29 cellular contexts compared by ENCODE assay signal in genomic region chr6:151835396-151835795, GRCh38. TPM values are rescaled to one million over a fixed set of nuclear protein-coding genes. Genes with fewer than 3 reads are reported as not detected.
"Had no signal": no experiment of that assay in that cellular context is flagged by ENCODE, and none has a peak within 500 bp of the region (broad histone marks: within the 10 kb centered on the region; RNA-seq: fewer than 3 reads in every experiment).

No MANE protein-coding gene starts in this region.

- H3K4me3 Mint-ChIP-seq: naive thymus-derived CD8-positive, alpha-beta T cell; natural killer cell treated with Interleukin-12 subunit alpha and Interleukin-12 subunit beta and Interleukin-15 and Interleukin-18, amount 100 ng/mL, for 72 hours; nephron progenitor cell; neural crest cell; stimulated activated effector memory CD8-positive, alpha-beta T cell treated with anti-CD3 and anti-CD28 coated beads, Interleukin-12 subunit alpha, Interleukin-12 subunit beta, amount 100 ng/mL, for 72 hours; stimulated activated naive B cell treated with anti-CD40 and anti-IgM and Interleukin-4, amounts not matched to agents 10 μg/mL and 1 μg/mL and 100 μg/mL, for 72 hours; stimulated activated naive CD8-positive, alpha-beta T cell treated with anti-CD3 and anti-CD28 coated beads, Interleukin-15, Interleukin-2, amounts not matched to agents 100 ng/mL and 50 ng/mL, for 24 hours had no signal

- ATAC-seq: naive thymus-derived CD8-positive, alpha-beta T cell; natural killer cell treated with Interleukin-12 subunit alpha and Interleukin-12 subunit beta and Interleukin-15 and Interleukin-18, amount 100 ng/mL, for 72 hours; pancreas; right cardiac atrium; sciatic nerve; stimulated activated effector memory CD8-positive, alpha-beta T cell treated with anti-CD3 and anti-CD28 coated beads, Interleukin-12 subunit alpha, Interleukin-12 subunit beta, amount 100 ng/mL, for 72 hours; stimulated activated naive B cell treated with anti-CD40 and anti-IgM and Interleukin-4, amounts not matched to agents 10 μg/mL and 1 μg/mL and 100 μg/mL, for 72 hours had no signal

- H3K4me2 ChIP-seq: smooth muscle cell had no signal

- H3K27me3 ChIP-seq: neutrophil, spleen, stomach, thyroid gland, tibial nerve, upper lobe of left lung had no signal

- H3K9me3 Mint-ChIP-seq: natural killer cell treated with Interleukin-12 subunit alpha and Interleukin-12 subunit beta and Interleukin-15 and Interleukin-18, amount 100 ng/mL, for 72 hours; nephron progenitor cell; neural crest cell; stimulated activated effector memory CD8-positive, alpha-beta T cell treated with anti-CD3 and anti-CD28 coated beads, Interleukin-12 subunit alpha, Interleukin-12 subunit beta, amount 100 ng/mL, for 72 hours; stimulated activated naive B cell treated with anti-CD40 and anti-IgM and Interleukin-4, amounts not matched to agents 10 μg/mL and 1 μg/mL and 100 μg/mL, for 72 hours; stimulated activated naive CD8-positive, alpha-beta T cell treated with anti-CD3 and anti-CD28 coated beads, Interleukin-15, Interleukin-2, amounts not matched to agents 100 ng/mL and 50 ng/mL, for 24 hours had no signal

- H3K4me1 Mint-ChIP-seq: naive B cell; naive thymus-derived CD8-positive, alpha-beta T cell; nephron progenitor cell; neural crest cell; stimulated activated effector memory CD8-positive, alpha-beta T cell treated with anti-CD3 and anti-CD28 coated beads, Interleukin-12 subunit alpha, Interleukin-12 subunit beta, amount 100 ng/mL, for 72 hours; stimulated activated naive B cell treated with anti-CD40 and anti-IgM and Interleukin-4, amounts not matched to agents 10 μg/mL and 1 μg/mL and 100 μg/mL, for 72 hours had no signal

- DNase-seq: naive B cell; naive thymus-derived CD8-positive, alpha-beta T cell; nephron progenitor cell; pancreas; right cardiac atrium; spleen; stimulated activated CD4-positive, alpha-beta T cell treated with anti-CD3 and anti-CD28 coated beads, Interleukin-15, amount 100 ng/mL, for 24 hours; stimulated activated CD4-positive, alpha-beta T cell treated with anti-CD3 and anti-CD28 coated beads, Interleukin-2, amount 100 ng/mL, for 24 hours; stimulated activated CD4-positive, alpha-beta T cell treated with anti-CD3 and anti-CD28 coated beads, Interleukin-2, amount 100 ng/mL, for 48 hours; stimulated activated CD4-positive, alpha-beta T cell treated with anti-CD3 and anti-CD28 coated beads, Interleukin-4, amount 100 ng/mL, for 24 hours; stimulated activated naive B cell treated with anti-CD40 and anti-IgM and Interleukin-4, amounts not matched to agents 10 μg/mL and 1 μg/mL and 100 μg/mL, for 72 hours; stimulated activated naive CD4-positive, alpha-beta T cell treated with Interleukin-2 at 50 U/mL for 16 hours; stomach; thyroid gland; trophoblast cell; upper lobe of left lung had no signal

- H3K36me3 ChIP-seq: neutrophil, pancreas, prostate gland, spleen, stomach, thoracic aorta, thyroid gland, tibial nerve, upper lobe of left lung had no signal

- H3K4me3 ChIP-seq: pancreas, prostate gland, skin epidermis, smooth muscle cell, spleen, stomach, thoracic aorta, thyroid gland, tibial nerve, upper lobe of left lung had no signal

- H3K9me3 ChIP-seq: neutrophil, pancreas, prostate gland, spleen, stomach, thoracic aorta, thyroid gland, tibial nerve, upper lobe of left lung had no signal

- H3K27ac ChIP-seq: neutrophil, pancreas, prostate gland, skin epidermis, spleen, stomach, thoracic aorta, thyroid gland, tibial nerve, upper lobe of left lung had no signal

- H3K36me3 Mint-ChIP-seq: naive B cell; naive thymus-derived CD8-positive, alpha-beta T cell; natural killer cell treated with Interleukin-12 subunit alpha and Interleukin-12 subunit beta and Interleukin-15 and Interleukin-18, amount 100 ng/mL, for 72 hours; stimulated activated effector memory CD8-positive, alpha-beta T cell treated with anti-CD3 and anti-CD28 coated beads, Interleukin-12 subunit alpha, Interleukin-12 subunit beta, amount 100 ng/mL, for 72 hours; stimulated activated naive B cell treated with anti-CD40 and anti-IgM and Interleukin-4, amounts not matched to agents 10 μg/mL and 1 μg/mL and 100 μg/mL, for 72 hours had no signal

- H3K27me3 Mint-ChIP-seq: stimulated activated naive CD8-positive, alpha-beta T cell treated with anti-CD3 and anti-CD28 coated beads, Interleukin-15, Interleukin-2, amounts not matched to agents 100 ng/mL and 50 ng/mL, for 24 hours had no signal

- H3K4me1 ChIP-seq: pancreas, prostate gland, spleen, stomach, thyroid gland, tibial nerve, upper lobe of left lung had no signal

- H3K27ac Mint-ChIP-seq: naive thymus-derived CD8-positive, alpha-beta T cell; natural killer cell treated with Interleukin-12 subunit alpha and Interleukin-12 subunit beta and Interleukin-15 and Interleukin-18, amount 100 ng/mL, for 72 hours; nephron progenitor cell; stimulated activated effector memory CD8-positive, alpha-beta T cell treated with anti-CD3 and anti-CD28 coated beads, Interleukin-12 subunit alpha, Interleukin-12 subunit beta, amount 100 ng/mL, for 72 hours; stimulated activated naive B cell treated with anti-CD40 and anti-IgM and Interleukin-4, amounts not matched to agents 10 μg/mL and 1 μg/mL and 100 μg/mL, for 72 hours; stimulated activated naive CD8-positive, alpha-beta T cell treated with anti-CD3 and anti-CD28 coated beads, Interleukin-15, Interleukin-2, amounts not matched to agents 100 ng/mL and 50 ng/mL, for 24 hours had no signal

- FAIRE-seq: pancreas, urothelium cell line had no signal

RNA-seq across cellular contexts. Expression of gene ESR1, which starts 27.9 kb away (rescaled TPM):
- total RNA-seq: neural crest cell, osteocyte, smooth muscle cell had no signal
